In the genomic region with DNA sequence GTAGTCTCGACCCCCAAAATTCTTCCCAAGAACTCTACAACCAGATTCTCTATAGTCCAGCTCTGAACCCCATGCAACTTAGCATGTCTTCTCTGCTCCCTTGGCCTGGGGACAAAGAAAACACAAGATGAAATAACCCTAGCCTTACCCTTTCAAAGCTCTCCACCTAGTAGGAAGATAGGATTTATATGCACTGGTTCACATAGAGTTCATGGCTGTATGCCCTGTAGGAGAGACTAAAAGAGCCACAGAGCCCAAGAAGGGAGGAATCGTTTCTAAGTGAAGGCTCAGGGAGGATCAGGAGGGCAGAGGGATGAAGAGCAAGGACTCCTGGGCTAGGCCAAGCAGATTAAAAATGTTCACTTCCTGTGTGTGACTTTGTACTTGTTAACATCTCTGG, we compare ENCODE assay signal across 20 cellular contexts.
DNase-seq lines count a peak whose midpoint lies in the region; ATAC-seq and TF ChIP-seq lines count a peak whose summit lies in the region.
"Had no signal": no experiment of that assay in that cellular context is flagged by ENCODE, and none has a peak within 500 bp of the region (broad histone marks: within the 10 kb centered on the region; RNA-seq: fewer than 3 reads in every experiment).

No MANE protein-coding gene starts in this region.

- peak overlapping the region; percentile 43; the same call in 1 of the 2 replicates for H3K18ac ChIP-seq in IMR-90 (ENCODE audit: low read depth, low read length)

- no peak overlapping the region for H4K91ac ChIP-seq in IMR-90 (ENCODE audit: insufficient read depth, low read depth, low read length)

- H3K9me1 ChIP-seq in IMR-90 (ENCODE audit: insufficient read depth, low read length) = peaks cover 3% of the 10 kb centered on the region

- no peak overlapping the region for H2AK5ac ChIP-seq in IMR-90 (ENCODE audit: low read depth, low read length)

- H3K36me3 ChIP-seq in IMR-90 (ENCODE audit: control insufficient read depth, insufficient read depth, low read length) = no peaks in the 10 kb centered on the region
- H3K36me3 ChIP-seq in left ventricle myocardium inferior = no peaks in the 10 kb centered on the region

- 0 out of 2 replicates have a peak overlapping the region, but pooled peaks have one; percentile 20 for H3K23ac ChIP-seq in IMR-90 (ENCODE audit: low read depth, low read length)

- peaks cover 17% of the 10 kb centered on the region for H3K4me1 Mint-ChIP-seq in mesothelial cell of epicardium
- H3K4me1 Mint-ChIP-seq: GM23338 had no signal

- H2BK15ac ChIP-seq in IMR-90 (ENCODE audit: low read depth, low read length) = no peak overlapping the region; the same call in 2 of the 3 replicates

- POLR2A ChIA-PET in IMR-90 (lab: Charles Lee; ENCODE audit: unreplicated experiment) = no interaction called here

- TF ChIP-seq POLR2A in IMR-90 (IDR thresholded peaks at IDR 0.05; ENCODE audit: low read depth, low read length) = no peak

- H3K4me3 ChIP-seq in IMR-90 (ENCODE audit: insufficient read depth, low read depth, low read length) = no peak overlapping the region
- H3K4me3 ChIP-seq in left ventricle myocardium inferior = no peak overlapping the region
- H3K4me3 ChIP-seq: GM23338 had no signal

- no peaks in the 10 kb centered on the region for H4K20me1 ChIP-seq in IMR-90 (ENCODE audit: insufficient read depth, low read length)

- no CpG with 5 or more reads among the region's 2 CpGs for WGBS in IMR-90 (ENCODE audit: extremely low coverage in 2 of 2, insufficient read length in 1 of 2), 2 experiments

- no peak overlapping the region for H3K56ac ChIP-seq in IMR-90 (ENCODE audit: extremely low read depth, insufficient read depth, low read length)

- no peak overlapping the region for H3K9ac ChIP-seq in IMR-90 (ENCODE audit: low read depth, low read length)

- peak overlapping the region; percentile 21; the same call in 1 of the 2 replicates for H3K4ac ChIP-seq in IMR-90 (ENCODE audit: low read depth, low read length)

- H3K27me3 ChIP-seq in IMR-90 (ENCODE audit: control insufficient read depth, insufficient read depth, low read length) = no peaks in the 10 kb centered on the region
- no peaks in the 10 kb centered on the region for H3K27me3 ChIP-seq in left ventricle myocardium inferior (ENCODE audit: low read depth)

- H3K27ac Mint-ChIP-seq in mesothelial cell of epicardium = peak overlapping the region; percentile 58
- H3K27ac Mint-ChIP-seq: CD14-positive monocyte, GM23338 had no signal

- in situ Hi-C loops in IMR-90 (cut with MboI; ENCODE audit: low sequenced_read_pairs) = no loop called here

- ATAC-seq in IMR-90 (ENCODE audit: low read depth) (no peak), GM19351 (IDR thresholded peaks at IDR 0.05; ENCODE audit: unreplicated experiment) (no peak), GM21360 (IDR thresholded peaks at IDR 0.05; ENCODE audit: unreplicated experiment) (no peak)
- ATAC-seq: GM23338, HCT116 had no signal

- no peak overlapping the region for H3K4me3 Mint-ChIP-seq in mesothelial cell of epicardium
- H3K4me3 Mint-ChIP-seq: CD14-positive monocyte, GM23338 had no signal

- no TSS peak for BruUV-seq in IMR-90 (replicated peaks; lab: Mats Ljungman, UMichigan)

- H3K14ac ChIP-seq in IMR-90 (replicated peaks; ENCODE audit: low read depth, low read length) = no peak overlapping the region; the same call in none of the 2 replicates

- CTCF ChIA-PET in IMR-90 (lab: Yijun Ruan, JAX) = no interaction called here

- H3K27me3 Mint-ChIP-seq in mesothelial cell of epicardium (ENCODE audit: low read depth) = peaks cover 5% of the 10 kb centered on the region

- H3K9me3 ChIP-seq in IMR-90 (ENCODE audit: control insufficient read depth, insufficient read depth, low read length) (peaks cover 4% of the 10 kb centered on the region; the same call in 1 of the 2 replicates), left ventricle myocardium inferior (replicated peaks) (peaks cover 12% of the 10 kb centered on the region)
- H3K9me3 ChIP-seq: Caco-2 had no signal

- no peak overlapping the region for H2AFZ ChIP-seq in IMR-90 (replicated peaks; ENCODE audit: low read length, poor library complexity)
- H2AFZ ChIP-seq: GM23338 had no signal

- intact Hi-C loops in IMR-90 (cut with micrococcal nuclease) = loop anchor here (1.0 kb wide), 1 partner anchor 122 kb away; no protein-coding TSS in a partner anchor
- intact Hi-C loops in left ventricle myocardium inferior (cut with micrococcal nuclease) = no loop called here

- H3K4me1 ChIP-seq in IMR-90 (ENCODE audit: control insufficient read depth, insufficient read depth, low read length) = peaks cover 4% of the 10 kb centered on the region; the same call in 1 of the 2 replicates
- peaks cover 6% of the 10 kb centered on the region for H3K4me1 ChIP-seq in left ventricle myocardium inferior
- H3K4me1 ChIP-seq: Caco-2 had no signal

- H2BK5ac ChIP-seq in IMR-90 (ENCODE audit: low read depth, low read length, poor library complexity, severe bottlenecking) = no peak overlapping the region

- H4K8ac ChIP-seq in IMR-90 (ENCODE audit: low read depth in 2 of 2, low read length in 2 of 2) = no peak overlapping the region

- peak overlapping the region; percentile 32; the same call in 1 of the 2 replicates for H2BK20ac ChIP-seq in IMR-90 (ENCODE audit: low read depth, low read length)

- peak overlapping the region; percentile 70 for H2AK9ac ChIP-seq in IMR-90 (replicated peaks; ENCODE audit: low read depth, low read length, poor library complexity)

- H3K4me2 ChIP-seq in IMR-90 (ENCODE audit: low read depth, low read length) = no peak overlapping the region
- H3K4me2 ChIP-seq: GM23338 had no signal

- no peaks in the 10 kb centered on the region for H3K79me1 ChIP-seq in IMR-90 (ENCODE audit: low read depth in 1 of 2, low read length in 2 of 2)

- H3K9me3 Mint-ChIP-seq in mesothelial cell of epicardium = peaks cover 15% of the 10 kb centered on the region

- DNase-seq in IMR-90 (no peak), astrocyte of the hippocampus (ENCODE audit: low read depth, low spot score) (peak; percentile 18), left ventricle myocardium inferior (no peak), mesothelial cell of epicardium (ENCODE audit: low spot score in 2 of 2, unreplicated experiment in 2 of 2) (no peak), COR-L47 (lab: John Stamatoyannopoulos, UW) (no peak)
- DNase-seq: AML-193; Caco-2; DMS53; MV-4-11; NCI-H1417 treated with DMSO at 0.1 percent for 48 hours; NCI-H2029; NCI-H2171; NK-92 treated with Interleukin-12 subunit alpha and Interleukin-12 subunit beta, amount 100 ng/mL, for 24 hours; OCI-M1 had no signal

- no peak for TF ChIP-seq RAD21 in IMR-90 (IDR thresholded peaks at IDR 0.05; ENCODE audit: low read length)

- dilution Hi-C loops in IMR-90 (cut with HindIII; ENCODE audit: low sequenced_read_pairs, unreplicated experiment) = no loop called here

- H4K5ac ChIP-seq in IMR-90 (ENCODE audit: low read depth, low read length) = no peak overlapping the region

- no peak for TF ChIP-seq CTCF in IMR-90 (conservative IDR thresholded peaks at IDR 0.05; ENCODE audit: low read depth, low read length)
- no peak for TF ChIP-seq CTCF in left ventricle myocardium inferior (IDR thresholded peaks at IDR 0.05; ENCODE audit: borderline replicate concordance)
- TF ChIP-seq CTCF in mesothelial cell of epicardium (IDR thresholded peaks at IDR 0.05; ENCODE audit: unreplicated experiment) = no peak

- H3K27ac ChIP-seq in IMR-90 (ENCODE audit: insufficient read depth, low read length) = no peak overlapping the region
- H3K27ac ChIP-seq in left ventricle myocardium inferior (replicated peaks) = peak overlapping the region; percentile 27
- H3K27ac ChIP-seq: HL-60 had no signal

- H3K36me3 Mint-ChIP-seq in mesothelial cell of epicardium = peaks cover 2% of the 10 kb centered on the region
- H3K36me3 Mint-ChIP-seq: CD14-positive monocyte had no signal

- H2BK120ac ChIP-seq in IMR-90 (ENCODE audit: low read depth, low read length) = 0 out of 2 replicates have a peak overlapping the region, but pooled peaks have one; percentile 32

TF ChIP-seq in IMR-90, 13 proteins besides CTCF, POLR2A, EP300 and RAD21:
- TF ChIP-seq NFE2L2 (IDR thresholded peaks at IDR 0.05; ENCODE audit: low read depth, low read length) = no peak
- TF ChIP-seq RFX5 (IDR thresholded peaks at IDR 0.05; ENCODE audit: low read depth, low read length) = no peak
- TF ChIP-seq CHD1 (IDR thresholded peaks at IDR 0.05; ENCODE audit: low read depth, low read length) = no peak
- TF ChIP-seq MXI1 (IDR thresholded peaks at IDR 0.05; ENCODE audit: borderline replicate concordance, low read depth, low read length) = no peak
- TF ChIP-seq, protein P1, sequence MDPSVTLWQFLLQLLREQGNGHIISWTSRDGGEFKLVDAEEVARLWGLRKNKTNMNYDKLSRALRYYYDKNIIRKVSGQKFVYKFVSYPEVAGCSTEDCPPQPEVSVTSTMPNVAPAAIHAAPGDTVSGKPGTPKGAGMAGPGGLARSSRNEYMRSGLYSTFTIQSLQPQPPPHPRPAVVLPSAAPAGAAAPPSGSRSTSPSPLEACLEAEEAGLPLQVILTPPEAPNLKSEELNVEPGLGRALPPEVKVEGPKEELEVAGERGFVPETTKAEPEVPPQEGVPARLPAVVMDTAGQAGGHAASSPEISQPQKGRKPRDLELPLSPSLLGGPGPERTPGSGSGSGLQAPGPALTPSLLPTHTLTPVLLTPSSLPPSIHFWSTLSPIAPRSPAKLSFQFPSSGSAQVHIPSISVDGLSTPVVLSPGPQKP (IDR thresholded peaks at IDR 0.05; ENCODE audit: borderline replicate concordance, low read depth, low read length) = no peak
- no peak for TF ChIP-seq RCOR1 (IDR thresholded peaks at IDR 0.05; ENCODE audit: insufficient replicate concordance, low read length)
- no peak for TF ChIP-seq MAFK (IDR thresholded peaks at IDR 0.05; ENCODE audit: low read depth, low read length)
- no peak for TF ChIP-seq BHLHE40 (IDR thresholded peaks at IDR 0.05; ENCODE audit: low read depth, low read length)
- TF ChIP-seq, protein P2, sequence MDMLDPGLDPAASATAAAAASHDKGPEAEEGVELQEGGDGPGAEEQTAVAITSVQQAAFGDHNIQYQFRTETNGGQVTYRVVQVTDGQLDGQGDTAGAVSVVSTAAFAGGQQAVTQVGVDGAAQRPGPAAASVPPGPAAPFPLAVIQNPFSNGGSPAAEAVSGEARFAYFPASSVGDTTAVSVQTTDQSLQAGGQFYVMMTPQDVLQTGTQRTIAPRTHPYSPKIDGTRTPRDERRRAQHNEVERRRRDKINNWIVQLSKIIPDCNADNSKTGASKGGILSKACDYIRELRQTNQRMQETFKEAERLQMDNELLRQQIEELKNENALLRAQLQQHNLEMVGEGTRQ (IDR thresholded peaks at IDR 0.05; ENCODE audit: low read depth, low read length) = no peak
- TF ChIP-seq SMC3 (IDR thresholded peaks at IDR 0.05; ENCODE audit: low read depth, low read length) = no peak
- no peak for TF ChIP-seq FOS (IDR thresholded peaks at IDR 0.05; ENCODE audit: low read depth, low read length)
- no peak for TF ChIP-seq MAZ (IDR thresholded peaks at IDR 0.05; ENCODE audit: borderline replicate concordance, low read depth, low read length)
- TF ChIP-seq CEBPB (IDR thresholded peaks at IDR 0.05; ENCODE audit: low read depth, low read length) = no peak
